ENCODE assay signal across 8 cellular contexts in genomic region chr9:95510610-95511231, GRCh38. TPM values are rescaled to one million over a fixed set of nuclear protein-coding genes. Genes with fewer than 3 reads are reported as not detected.
DNase-seq lines count a peak whose midpoint lies in the region; TF ChIP-seq lines count a peak whose summit lies in the region.

No MANE protein-coding gene starts in this region.

- no peak for TF ChIP-seq CTCF in GM06990 (IDR thresholded peaks at IDR 0.05; ENCODE audit: insufficient read depth, low read length, poor library complexity, severe bottlenecking)
- TF ChIP-seq CTCF in HFF-Myc (IDR thresholded peaks at IDR 0.05; ENCODE audit: low read depth, low read length, missing control alignments): no peak
- TF ChIP-seq CTCF in osteoblast (IDR thresholded peaks at IDR 0.05; ENCODE audit: extremely low read depth, low read depth, low read length): no peak
- no peak for TF ChIP-seq CTCF in thyroid gland (IDR thresholded peaks at IDR 0.05)

- H3K27me3 ChIP-seq in GM06990 (replicated peaks; ENCODE audit: control insufficient read depth, insufficient read depth, low read length) (no peaks in the 10 kb centered on the region; the same call in 1 of the 2 replicates), osteoblast (ENCODE audit: insufficient read depth, low read length) (peaks cover 5% of the 10 kb centered on the region), thyroid gland (no peaks in the 10 kb centered on the region)

- H4K20me1 ChIP-seq in osteoblast (ENCODE audit: insufficient read depth, low read length): no peaks in the 10 kb centered on the region

- WGBS in thyroid gland, 2 donors: 0% methylated on average over 46 of the region's 78 CpGs

- TF ChIP-seq POLR2A in thyroid gland (IDR thresholded peaks at IDR 0.05): peak in 1 of 2 donors; percentile 91

- intact Hi-C loops in head of caudate nucleus (cut with DNase I) (loop anchor here (5.0 to 10.0 kb wide), 3 partner anchors 193 to 604 kb away; partner anchors contain the start of genes ERCC6L2 and FANCC), thyroid gland (cut with DNase I) (loop anchor here (5.0 kb wide), 2 partner anchors 83 to 367 kb away; partner anchors contain the start of gene ERCC6L2)

- H3K9me3 ChIP-seq in osteoblast (ENCODE audit: low read depth, low read length): no peaks in the 10 kb centered on the region
- no peaks in the 10 kb centered on the region for H3K9me3 ChIP-seq in thyroid gland

- DNase-seq in GM06990 (ENCODE audit: extremely low read depth, insufficient read length) (peak; percentile 85), HFF-Myc (ENCODE audit: extremely low read depth, low read depth) (peak; percentile 77), NCI-H1092 (lab: John Stamatoyannopoulos, UW) (peak; percentile 85), SKM-1 (lab: John Stamatoyannopoulos, UW; ENCODE audit: unreplicated experiment) (peak; percentile 49), head of caudate nucleus (peak; percentile 77 to 97 (median 92)), osteoblast (ENCODE audit: insufficient read length, low spot score, missing footprints) (peak; percentile 99), thyroid gland (peak; percentile 95)
- peak; percentile 65 for DNase-seq in activated naive CD8-positive, alpha-beta T cell treated with anti-CD3 and anti-CD28 coated beads, Interleukin-2, amount 50 U/mL, for 16 hours (ENCODE audit: low read depth, low spot score)

- H3K4me3 ChIP-seq in GM06990 (replicated peaks; ENCODE audit: low read depth, low read length) (peak overlapping the region; percentile 91), HFF-Myc (replicated peaks; ENCODE audit: low read depth, low read length) (peak overlapping the region; percentile 70), osteoblast (ENCODE audit: insufficient read depth, low read length) (peak overlapping the region; percentile 95), thyroid gland (replicated peaks in 1 of 3) (peak overlapping the region; percentile 19 to 94 (median 87))

- no peaks in the 10 kb centered on the region for H3K79me2 ChIP-seq in osteoblast (ENCODE audit: insufficient read depth, low read length)

- peak overlapping the region; percentile 95 for H2AFZ ChIP-seq in osteoblast (ENCODE audit: low read length)

- H3K4me1 ChIP-seq in osteoblast (ENCODE audit: insufficient read depth, low read length): peaks cover 22% of the 10 kb centered on the region
- peaks cover 12% of the 10 kb centered on the region in 2 donors for H3K4me1 ChIP-seq in thyroid gland

- H3K36me3 ChIP-seq in GM06990 (ENCODE audit: control insufficient read depth, insufficient read depth, low read length): no peaks in the 10 kb centered on the region
- H3K36me3 ChIP-seq in osteoblast (ENCODE audit: insufficient read depth, low read length): no peaks in the 10 kb centered on the region
- no peaks in the 10 kb centered on the region for H3K36me3 ChIP-seq in thyroid gland

- H3K4me2 ChIP-seq in osteoblast (ENCODE audit: insufficient read depth, low read length): peak overlapping the region; percentile 99

- H3K27ac ChIP-seq in osteoblast (ENCODE audit: low read depth, low read length) (peak overlapping the region; percentile 89), thyroid gland (peak overlapping the region; percentile 89 to 94 (median 91))

RNA-seq across cellular contexts. Expression of gene PTCH1, which starts 6.0 kb away (rescaled TPM):
- 3.3 and 7.7 TPM in 2 replicates for total RNA-seq in osteoblast
- 100 to 1,000 TPM in 1 of 4 donors, 10 to 100 TPM in 3; 10.7 to 293 (median 16.3) TPM for total RNA-seq in thyroid gland

Comparison
In these comparisons a context has a peak if more than half of its experiments do, and no peak if none do; other contexts are left out.
1. Peak in every context shown above with its lines: DNase-seq, H3K4me3 ChIP-seq and H3K27ac ChIP-seq.
2. DNase-seq: peak in every context shown above with its lines; median percentile 99 in osteoblast; 95 in thyroid gland; 92 in head of caudate nucleus; 85 in GM06990; 85 in NCI-H1092; 77 in HFF-Myc; 65 in activated naive CD8-positive, alpha-beta T cell treated with anti-CD3 and anti-CD28 coated beads, Interleukin-2, amount 50 U/mL, for 16 hours; 49 in SKM-1.